ENCODE assay signal across 21 cellular contexts in the genomic region with DNA sequence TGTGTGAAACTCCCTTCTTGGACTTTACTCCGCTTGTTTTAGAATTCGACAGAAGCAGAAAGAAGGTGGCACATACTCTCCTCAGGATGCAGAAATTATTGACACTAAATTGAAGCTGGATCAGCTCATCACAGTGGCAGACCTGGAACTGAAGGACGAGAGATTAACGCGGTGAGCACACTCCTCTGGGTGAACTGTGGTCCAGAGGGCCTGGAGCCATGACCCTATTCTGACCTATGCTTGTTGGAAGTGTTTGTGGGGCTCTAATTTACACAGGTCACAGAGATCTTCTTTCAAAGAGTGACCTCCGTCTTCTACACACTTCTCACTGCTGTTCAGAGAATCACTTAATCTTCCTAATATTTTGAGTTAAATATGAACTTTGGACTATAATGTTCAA.
"Had no signal": no experiment of that assay in that cellular context is flagged by ENCODE, and none has a peak within 500 bp of the region (broad histone marks: within the 10 kb centered on the region; RNA-seq: fewer than 3 reads in every experiment).

No MANE protein-coding gene starts in this region.

- H3K27ac ChIP-seq: coronary artery, esophagus squamous epithelium, WERI-Rb-1 had no signal

- H3K4me3 Mint-ChIP-seq: activated CD4-positive, alpha-beta T cell treated with anti-CD3 and anti-CD28 coated beads, Interleukin-2, amount 10 ng/mL, durations not matched to agents 7 days and 5 days; activated CD8-positive, alpha-beta memory T cell treated with anti-CD3 and anti-CD28 coated beads, Interleukin-2, amount 10 ng/mL, durations not matched to agents 7 days and 5 days; activated CD8-positive, alpha-beta T cell treated with anti-CD3 and anti-CD28 coated beads for 36 hours; activated naive CD8-positive, alpha-beta T cell treated with anti-CD3 and anti-CD28 coated beads, Interleukin-2, amount 50 U/mL, for 24 hours; endodermal cell; mesothelial cell of epicardium had no signal

- ATAC-seq: activated CD8-positive, alpha-beta memory T cell treated with anti-CD3 and anti-CD28 coated beads, Interleukin-2, amount 10 ng/mL, durations not matched to agents 7 days and 5 days; activated CD8-positive, alpha-beta T cell treated with anti-CD3 and anti-CD28 coated beads for 36 hours; activated naive CD8-positive, alpha-beta T cell treated with anti-CD3 and anti-CD28 coated beads, Interleukin-2, amount 50 U/mL, for 24 hours; left colon; stimulated activated naive CD8-positive, alpha-beta T cell treated with anti-CD3 and anti-CD28 coated beads, Interleukin-15, Interleukin-2, amounts not matched to agents 100 U/mL and 50 U/mL, for 24 hours had no signal

- H3K4me3 ChIP-seq: coronary artery, esophagus squamous epithelium had no signal

- H3K9me3 Mint-ChIP-seq: activated CD4-positive, alpha-beta T cell treated with anti-CD3 and anti-CD28 coated beads, Interleukin-2, amount 10 ng/mL, durations not matched to agents 7 days and 5 days; endodermal cell; mesothelial cell of epicardium had no signal

- H3K27me3 ChIP-seq: esophagus squamous epithelium had no signal

- H3K9me3 ChIP-seq: esophagus squamous epithelium had no signal

- DNase-seq: activated CD4-positive, alpha-beta T cell treated with anti-CD3 and anti-CD28 coated beads, Interleukin-2, amount 10 ng/mL, durations not matched to agents 7 days and 5 days; activated CD4-positive, CD25-positive, alpha-beta regulatory T cell treated with anti-CD3 and anti-CD28 coated beads, Interleukin-2, amount 50 U/mL, for 72 hours; activated CD8-positive, alpha-beta memory T cell treated with anti-CD3 and anti-CD28 coated beads, Interleukin-2, amount 10 ng/mL, durations not matched to agents 7 days and 5 days; activated CD8-positive, alpha-beta T cell treated with anti-CD3 and anti-CD28 coated beads for 36 hours; activated gamma-delta T cell; activated naive CD4-positive, alpha-beta T cell treated with anti-CD3 and anti-CD28 coated beads, Interleukin-2, amount 50 U/mL, for 16 hours; activated naive CD8-positive, alpha-beta T cell treated with anti-CD3 and anti-CD28 coated beads, Interleukin-2, amount 50 U/mL, for 24 hours; activated T-cell treated with anti-CD3 and anti-CD28 coated beads for 4 hours; cerebellar nuclear complex; endodermal cell; esophagus squamous epithelium; foreskin fibroblast; left colon; occipital lobe; posterior cingulate gyrus; stimulated activated CD4-positive, alpha-beta T cell treated with anti-CD3 and anti-CD28 coated beads, Interleukin-12 subunit alpha, Interleukin-12 subunit beta, amount 100 ng/mL, for 4 hours; stimulated activated CD4-positive, alpha-beta T cell treated with anti-CD3 and anti-CD28 coated beads, Interleukin-4, amount 100 ng/mL, for 4 hours; stimulated activated naive CD8-positive, alpha-beta T cell treated with anti-CD3 and anti-CD28 coated beads, Interleukin-15, Interleukin-2, amounts not matched to agents 100 U/mL and 50 U/mL, for 24 hours; WERI-Rb-1 had no signal

- H3K4me1 Mint-ChIP-seq: activated CD4-positive, alpha-beta T cell treated with anti-CD3 and anti-CD28 coated beads, Interleukin-2, amount 10 ng/mL, durations not matched to agents 7 days and 5 days; activated CD8-positive, alpha-beta memory T cell treated with anti-CD3 and anti-CD28 coated beads, Interleukin-2, amount 10 ng/mL, durations not matched to agents 7 days and 5 days; activated naive CD8-positive, alpha-beta T cell treated with anti-CD3 and anti-CD28 coated beads, Interleukin-2, amount 50 U/mL, for 24 hours; mesothelial cell of epicardium had no signal

- H3K27ac Mint-ChIP-seq: activated CD4-positive, alpha-beta T cell treated with anti-CD3 and anti-CD28 coated beads, Interleukin-2, amount 10 ng/mL, durations not matched to agents 7 days and 5 days; activated CD8-positive, alpha-beta memory T cell treated with anti-CD3 and anti-CD28 coated beads, Interleukin-2, amount 10 ng/mL, durations not matched to agents 7 days and 5 days; activated CD8-positive, alpha-beta T cell treated with anti-CD3 and anti-CD28 coated beads for 36 hours; activated naive CD8-positive, alpha-beta T cell treated with anti-CD3 and anti-CD28 coated beads, Interleukin-2, amount 50 U/mL, for 24 hours; endodermal cell; mesothelial cell of epicardium had no signal

- H3K27me3 Mint-ChIP-seq: activated CD4-positive, alpha-beta T cell treated with anti-CD3 and anti-CD28 coated beads, Interleukin-2, amount 10 ng/mL, durations not matched to agents 7 days and 5 days; activated CD8-positive, alpha-beta memory T cell treated with anti-CD3 and anti-CD28 coated beads, Interleukin-2, amount 10 ng/mL, durations not matched to agents 7 days and 5 days; activated CD8-positive, alpha-beta T cell treated with anti-CD3 and anti-CD28 coated beads for 36 hours; activated naive CD8-positive, alpha-beta T cell treated with anti-CD3 and anti-CD28 coated beads, Interleukin-2, amount 50 U/mL, for 24 hours had no signal

- H3K36me3 Mint-ChIP-seq: activated CD8-positive, alpha-beta memory T cell treated with anti-CD3 and anti-CD28 coated beads, Interleukin-2, amount 10 ng/mL, durations not matched to agents 7 days and 5 days; mesothelial cell of epicardium had no signal

- H3K36me3 ChIP-seq: esophagus squamous epithelium, WERI-Rb-1 had no signal

- H3K4me1 ChIP-seq: esophagus squamous epithelium had no signal
